In the genomic region with DNA sequence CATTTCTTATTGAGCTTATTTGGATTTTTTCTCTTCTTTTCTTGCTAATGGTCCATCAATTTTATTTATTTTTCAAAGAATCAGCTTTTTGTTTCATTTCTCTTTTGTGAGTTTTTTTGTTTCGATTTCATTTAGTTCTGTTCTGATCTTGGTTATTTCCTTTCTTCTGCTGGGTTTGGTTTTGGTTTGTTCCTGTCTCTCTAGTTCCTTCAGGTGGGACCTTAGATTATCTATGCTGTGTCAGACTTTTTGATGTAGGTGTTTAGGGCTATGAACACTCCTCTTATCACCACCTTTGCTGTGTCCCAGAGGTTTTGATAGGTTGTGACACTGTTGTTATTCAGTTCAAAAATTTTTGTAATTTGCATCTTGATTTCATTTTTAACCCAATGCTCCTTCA, we compare ENCODE assay signal across 31 cellular contexts.
"Had no signal": no experiment of that assay in that cellular context is flagged by ENCODE, and none has a peak within 500 bp of the region (broad histone marks: within the 10 kb centered on the region; RNA-seq: fewer than 3 reads in every experiment).

No MANE protein-coding gene starts in this region.

- H3K4me1 ChIP-seq: Peyer's patch, SJSA1 had no signal

- ATAC-seq: PC-3 had no signal

- H3K36me3 ChIP-seq: Peyer's patch, SJSA1 had no signal

- H3K4me2 ChIP-seq: SK-N-SH had no signal

- DNase-seq: NCI-H1048, NCI-H1092 treated with DMSO at 0.1 percent for 48 hours, NCI-H1105 treated with DMSO at 0.1 percent for 48 hours, NCI-H1417, NCI-H1436, NCI-H146, NCI-H1694, NCI-H187, NCI-H1930, NCI-H2029 treated with DMSO at 0.1 percent for 48 hours, NCI-H2081 treated with DMSO at 0.1 percent for 48 hours, NCI-H2107, NCI-H2171, NCI-H226, NCI-H446 treated with DMSO at 0.1 percent for 48 hours, NCI-H510A, NCI-H524, NCI-H526, NCI-H69, NCI-H748 treated with DMSO at 0.1 percent for 48 hours, NCI-H82, OCI-M1, PC-3, Peyer's patch, Right ventricle myocardium superior, RPMI8226, SHP77 treated with DMSO at 0.1 percent for 48 hours, SK-N-SH, SW 1271, T-helper 1 cell had no signal

- H3K9ac ChIP-seq: SK-N-SH had no signal

- H3K9me3 ChIP-seq: Peyer's patch, SK-N-SH had no signal

- H3K27me3 ChIP-seq: Peyer's patch, SJSA1 had no signal

- H3K4me3 ChIP-seq: Peyer's patch, SJSA1 had no signal

- H3K27ac ChIP-seq: Peyer's patch, SJSA1 had no signal
